1 cellular context compared by ENCODE assay signal in the genomic region with DNA sequence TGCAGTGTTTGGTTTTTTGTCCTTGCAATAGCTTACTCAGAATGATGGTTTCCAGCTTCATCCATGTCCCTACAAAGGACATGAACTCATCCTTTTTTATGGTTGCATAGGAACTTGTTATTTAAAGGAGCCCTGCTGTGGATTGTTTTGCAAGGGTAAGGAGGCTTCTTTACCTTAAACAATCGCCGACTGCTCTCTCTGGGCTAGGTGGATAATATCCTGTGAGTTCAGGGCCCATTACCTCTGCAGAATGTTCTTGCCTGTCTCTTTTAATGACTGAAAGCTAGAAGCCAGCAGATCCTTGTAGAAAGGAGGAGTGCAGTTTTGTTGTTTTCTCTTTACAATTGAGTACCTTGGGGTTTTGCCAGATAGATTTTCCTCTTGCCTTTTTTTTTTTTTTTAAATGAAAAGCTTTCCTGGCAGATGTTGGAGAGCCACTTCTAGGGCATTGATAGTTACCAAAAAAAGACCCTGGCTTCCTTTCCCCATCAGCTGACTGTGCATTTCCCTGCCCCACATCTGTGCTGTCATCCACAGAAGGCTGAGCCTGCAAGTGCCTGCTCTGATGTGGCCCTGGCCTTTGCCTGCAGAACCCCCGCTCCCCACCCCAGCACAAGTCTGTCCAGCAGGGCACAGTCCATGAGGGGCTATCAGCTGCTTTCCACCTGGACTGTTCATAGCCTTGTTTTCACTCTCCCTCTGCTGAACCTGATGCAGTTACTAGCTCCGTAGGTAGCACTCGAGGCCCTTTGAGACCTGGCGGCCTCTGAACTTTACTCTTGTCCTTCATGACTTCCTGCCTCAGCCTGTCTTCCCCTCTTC.
TF ChIP-seq lines count a peak whose summit lies in the region.

No MANE protein-coding gene starts in this region.

TF ChIP-seq in GM23338, 12 proteins besides CTCF, POLR2A, EP300 and RAD21 (continued from another document):
- TF ChIP-seq, protein P1, sequence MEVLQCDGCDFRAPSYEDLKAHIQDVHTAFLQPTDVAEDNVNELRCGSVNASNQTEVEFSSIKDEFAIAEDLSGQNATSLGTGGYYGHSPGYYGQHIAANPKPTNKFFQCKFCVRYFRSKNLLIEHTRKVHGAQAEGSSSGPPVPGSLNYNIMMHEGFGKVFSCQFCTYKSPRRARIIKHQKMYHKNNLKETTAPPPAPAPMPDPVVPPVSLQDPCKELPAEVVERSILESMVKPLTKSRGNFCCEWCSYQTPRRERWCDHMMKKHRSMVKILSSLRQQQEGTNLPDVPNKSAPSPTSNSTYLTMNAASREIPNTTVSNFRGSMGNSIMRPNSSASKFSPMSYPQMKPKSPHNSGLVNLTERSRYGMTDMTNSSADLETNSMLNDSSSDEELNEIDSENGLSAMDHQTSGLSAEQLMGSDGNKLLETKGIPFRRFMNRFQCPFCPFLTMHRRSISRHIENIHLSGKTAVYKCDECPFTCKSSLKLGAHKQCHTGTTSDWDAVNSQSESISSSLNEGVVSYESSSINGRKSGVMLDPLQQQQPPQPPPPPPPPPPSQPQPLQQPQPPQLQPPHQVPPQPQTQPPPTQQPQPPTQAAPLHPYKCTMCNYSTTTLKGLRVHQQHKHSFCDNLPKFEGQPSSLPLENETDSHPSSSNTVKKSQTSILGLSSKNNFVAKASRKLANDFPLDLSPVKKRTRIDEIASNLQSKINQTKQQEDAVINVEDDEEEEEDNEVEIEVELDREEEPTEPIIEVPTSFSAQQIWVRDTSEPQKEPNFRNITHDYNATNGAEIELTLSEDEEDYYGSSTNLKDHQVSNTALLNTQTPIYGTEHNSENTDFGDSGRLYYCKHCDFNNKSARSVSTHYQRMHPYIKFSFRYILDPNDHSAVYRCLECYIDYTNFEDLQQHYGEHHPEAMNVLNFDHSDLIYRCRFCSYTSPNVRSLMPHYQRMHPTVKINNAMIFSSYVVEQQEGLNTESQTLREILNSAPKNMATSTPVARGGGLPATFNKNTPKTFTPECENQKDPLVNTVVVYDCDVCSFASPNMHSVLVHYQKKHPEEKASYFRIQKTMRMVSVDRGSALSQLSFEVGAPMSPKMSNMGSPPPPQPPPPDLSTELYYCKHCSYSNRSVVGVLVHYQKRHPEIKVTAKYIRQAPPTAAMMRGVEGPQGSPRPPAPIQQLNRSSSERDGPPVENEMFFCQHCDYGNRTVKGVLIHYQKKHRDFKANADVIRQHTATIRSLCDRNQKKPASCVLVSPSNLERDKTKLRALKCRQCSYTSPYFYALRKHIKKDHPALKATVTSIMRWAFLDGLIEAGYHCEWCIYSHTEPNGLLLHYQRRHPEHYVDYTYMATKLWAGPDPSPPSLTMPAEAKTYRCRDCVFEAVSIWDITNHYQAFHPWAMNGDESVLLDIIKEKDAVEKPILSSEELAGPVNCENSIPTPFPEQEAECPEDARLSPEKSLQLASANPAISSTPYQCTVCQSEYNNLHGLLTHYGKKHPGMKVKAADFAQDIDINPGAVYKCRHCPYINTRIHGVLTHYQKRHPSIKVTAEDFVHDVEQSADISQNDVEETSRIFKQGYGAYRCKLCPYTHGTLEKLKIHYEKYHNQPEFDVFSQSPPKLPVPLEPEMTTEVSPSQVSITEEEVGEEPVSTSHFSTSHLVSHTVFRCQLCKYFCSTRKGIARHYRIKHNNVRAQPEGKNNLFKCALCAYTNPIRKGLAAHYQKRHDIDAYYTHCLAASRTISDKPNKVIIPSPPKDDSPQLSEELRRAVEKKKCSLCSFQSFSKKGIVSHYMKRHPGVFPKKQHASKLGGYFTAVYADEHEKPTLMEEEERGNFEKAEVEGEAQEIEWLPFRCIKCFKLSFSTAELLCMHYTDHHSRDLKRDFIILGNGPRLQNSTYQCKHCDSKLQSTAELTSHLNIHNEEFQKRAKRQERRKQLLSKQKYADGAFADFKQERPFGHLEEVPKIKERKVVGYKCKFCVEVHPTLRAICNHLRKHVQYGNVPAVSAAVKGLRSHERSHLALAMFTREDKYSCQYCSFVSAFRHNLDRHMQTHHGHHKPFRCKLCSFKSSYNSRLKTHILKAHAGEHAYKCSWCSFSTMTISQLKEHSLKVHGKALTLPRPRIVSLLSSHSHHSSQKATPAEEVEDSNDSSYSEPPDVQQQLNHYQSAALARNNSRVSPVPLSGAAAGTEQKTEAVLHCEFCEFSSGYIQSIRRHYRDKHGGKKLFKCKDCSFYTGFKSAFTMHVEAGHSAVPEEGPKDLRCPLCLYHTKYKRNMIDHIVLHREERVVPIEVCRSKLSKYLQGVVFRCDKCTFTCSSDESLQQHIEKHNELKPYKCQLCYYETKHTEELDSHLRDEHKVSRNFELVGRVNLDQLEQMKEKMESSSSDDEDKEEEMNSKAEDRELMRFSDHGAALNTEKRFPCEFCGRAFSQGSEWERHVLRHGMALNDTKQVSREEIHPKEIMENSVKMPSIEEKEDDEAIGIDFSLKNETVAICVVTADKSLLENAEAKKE (CRISPR knock-in tag; IDR thresholded peaks at IDR 0.05) = no peak
- TF ChIP-seq CREB1 (CRISPR knock-in tag; IDR thresholded peaks at IDR 0.05; ENCODE audit: low read depth) (no peak), NANOG (IDR thresholded peaks at IDR 0.05; ENCODE audit: borderline replicate concordance) (no peak)
TF ChIP-seq in GM23338: peak in this region for 0.
